Comparison of ENCODE assay signal across 8 cellular contexts in the genomic region with DNA sequence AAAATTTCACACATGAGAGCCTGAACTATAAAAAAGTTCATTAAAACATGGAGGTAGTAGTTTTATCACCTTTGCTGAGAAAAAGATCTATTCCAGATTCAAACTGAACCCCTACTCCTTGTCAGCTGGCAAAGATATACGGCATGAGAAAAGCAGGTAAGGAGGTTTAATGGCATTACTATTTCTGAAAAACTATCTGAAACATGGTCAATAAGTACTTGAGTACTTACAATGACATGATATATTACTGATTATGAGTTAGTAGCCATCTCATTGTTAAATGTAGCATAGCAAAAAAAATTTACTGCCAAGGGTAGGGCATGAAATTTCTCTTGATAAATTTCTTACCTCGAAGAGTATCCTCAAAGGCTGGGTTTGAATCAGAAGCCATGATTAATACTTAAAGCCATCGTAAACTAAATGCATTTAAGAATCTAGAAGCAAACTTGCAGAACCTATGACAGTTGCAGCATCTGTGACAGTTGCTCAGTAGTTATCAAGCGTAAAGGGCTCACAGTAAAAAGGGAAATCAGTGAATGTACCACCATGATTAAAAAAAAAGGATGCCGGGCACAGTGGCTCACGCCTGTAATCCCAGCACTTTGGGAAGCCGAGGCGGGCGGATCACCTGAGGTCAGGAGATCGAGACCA. TPM values are rescaled to one million over a fixed set of nuclear protein-coding genes. Genes with fewer than 3 reads are reported as not detected.
DNase-seq lines count a peak whose midpoint lies in the region; ATAC-seq and TF ChIP-seq lines count a peak whose summit lies in the region.

No MANE protein-coding gene starts in this region.

- H3K36me3 Mint-ChIP-seq in CD4-positive, alpha-beta memory T cell: peaks cover 26 to 42% of the 10 kb centered on the region in 2 donors

- H2AFZ ChIP-seq in Loucy (ENCODE audit: low read length) (peak overlapping the region; percentile 66), osteoblast (ENCODE audit: low read length) (peak overlapping the region; percentile 6)

- no peak for DNase-seq in CD4-positive, alpha-beta memory T cell
- peak; percentile 1 for DNase-seq in dermis blood vessel endothelial cell
- DNase-seq in osteoblast (ENCODE audit: insufficient read length, low spot score, missing footprints): no peak
- DNase-seq in substantia nigra (lab: John Stamatoyannopoulos, UW): no peak

- peak overlapping the region; percentile 61 for H3K9ac ChIP-seq in Loucy (ENCODE audit: low read depth, low read length, poor library complexity, severe bottlenecking)

- CTCF ChIA-PET in CD4-positive, alpha-beta memory T cell (lab: Charles Lee; ENCODE audit: partially characterized antibody): interaction anchor here (0.9 to 2.4 kb wide), 5 partner anchors 8 to 183 kb away, joined by 3 to 9 read pairs (median 5); partner anchors contain the start of genes MTO1 and SLC17A5

- H3K4me2 ChIP-seq in Loucy (ENCODE audit: low read depth, low read length, poor library complexity, severe bottlenecking) (peak overlapping the region; percentile 60), osteoblast (ENCODE audit: insufficient read depth, low read length) (peak overlapping the region; percentile 62)

- H3F3A ChIP-seq in Loucy (ENCODE audit: low read depth): no peaks in the 10 kb centered on the region

- peaks cover 6% of the 10 kb centered on the region for H3K4me1 ChIP-seq in CD4-positive, alpha-beta memory T cell (ENCODE audit: insufficient read depth, low read length)
- H3K4me1 ChIP-seq in Loucy (ENCODE audit: insufficient read depth, low read length, poor library complexity, severe bottlenecking): peaks cover 8% of the 10 kb centered on the region
- peaks cover 12% of the 10 kb centered on the region for H3K4me1 ChIP-seq in osteoblast (ENCODE audit: insufficient read depth, low read length)

- no peak overlapping the region for H3K27ac ChIP-seq in CD4-positive, alpha-beta memory T cell (ENCODE audit: low read depth, low read length)
- H3K27ac ChIP-seq in osteoblast (ENCODE audit: low read depth, low read length) (no peak overlapping the region), substantia nigra (ENCODE audit: low read depth, low read length, poor library complexity, severe bottlenecking) (no peak overlapping the region)

- no peaks in the 10 kb centered on the region for H3K27me3 ChIP-seq in CD4-positive, alpha-beta memory T cell (ENCODE audit: insufficient read depth, low read length)
- H3K27me3 ChIP-seq in Loucy (ENCODE audit: insufficient read depth, low read length, poor library complexity, severe bottlenecking) (no peaks in the 10 kb centered on the region), osteoblast (ENCODE audit: insufficient read depth, low read length) (no peaks in the 10 kb centered on the region)

- no peaks in the 10 kb centered on the region for H3K9me2 ChIP-seq in Loucy (replicated peaks; ENCODE audit: low read depth, low read length)

- H3K27me3 Mint-ChIP-seq in CD4-positive, alpha-beta memory T cell: no peaks in the 10 kb centered on the region

- TF ChIP-seq CTCF in Loucy (conservative IDR thresholded peaks at IDR 0.05; ENCODE audit: low read length) (no peak), osteoblast (IDR thresholded peaks at IDR 0.05; ENCODE audit: extremely low read depth, low read depth, low read length) (no peak)

- no peaks in the 10 kb centered on the region for H3K9me3 ChIP-seq in CD4-positive, alpha-beta memory T cell (ENCODE audit: control insufficient read depth in 1 of 2, low read length in 2 of 2)
- H3K9me3 ChIP-seq in Loucy (ENCODE audit: insufficient read depth, low read depth, low read length) (no peaks in the 10 kb centered on the region), osteoblast (ENCODE audit: low read depth, low read length) (no peaks in the 10 kb centered on the region)

- POLR2A ChIA-PET in CD4-positive, alpha-beta memory T cell (lab: Charles Lee; ENCODE audit: partially characterized antibody): interaction anchor here (2.9 to 5.9 kb wide), 2 partner anchors 8 to 125 kb away, joined by 17 to 28 read pairs; partner anchors contain the start of genes EEF1A1 and SLC17A5

- peaks cover 3% of the 10 kb centered on the region for H3K36me3 ChIP-seq in CD4-positive, alpha-beta memory T cell (ENCODE audit: insufficient read depth, low read length)
- no peaks in the 10 kb centered on the region for H3K36me3 ChIP-seq in Loucy (ENCODE audit: insufficient read depth, low read length)
- no peaks in the 10 kb centered on the region for H3K36me3 ChIP-seq in osteoblast (ENCODE audit: insufficient read depth, low read length)

- intact Hi-C loops in CD4-positive, alpha-beta memory T cell (cut with micrococcal nuclease): no loop called here

- no peak overlapping the region for H3K4me3 ChIP-seq in CD4-positive, alpha-beta memory T cell (ENCODE audit: low read length in 2 of 2)
- H3K4me3 ChIP-seq in Loucy (ENCODE audit: low read length, poor library complexity, severe bottlenecking): peak overlapping the region; percentile 72
- peak overlapping the region; percentile 64 for H3K4me3 ChIP-seq in osteoblast (ENCODE audit: insufficient read depth, low read length)

- H3K27ac Mint-ChIP-seq in CD4-positive, alpha-beta memory T cell: peak overlapping the region in 3 of 7 donors; percentile 55 to 75 (median 59)

- peak overlapping the region; percentile 72 to 90 (median 84) for H3K4me3 Mint-ChIP-seq in CD4-positive, alpha-beta memory T cell

- H3K9me3 Mint-ChIP-seq in CD4-positive, alpha-beta memory T cell: no peaks in the 10 kb centered on the region

- peaks cover 10 to 23% (median 18%) of the 10 kb centered on the region in 4 donors for H3K4me1 Mint-ChIP-seq in CD4-positive, alpha-beta memory T cell

- H3K79me2 ChIP-seq in Loucy (ENCODE audit: insufficient read depth, low read length) (no peaks in the 10 kb centered on the region), osteoblast (ENCODE audit: insufficient read depth, low read length) (peaks cover 15% of the 10 kb centered on the region)

- H4K20me1 ChIP-seq in Loucy (ENCODE audit: insufficient read depth, low read length, poor library complexity, severe bottlenecking) (no peaks in the 10 kb centered on the region), osteoblast (ENCODE audit: insufficient read depth, low read length) (no peaks in the 10 kb centered on the region)

- no peak for ATAC-seq in HG02885 (IDR thresholded peaks at IDR 0.05; ENCODE audit: poor library complexity, unreplicated experiment)
- no peak for ATAC-seq in HG03139 (IDR thresholded peaks at IDR 0.05; ENCODE audit: unreplicated experiment)
- ATAC-seq in GM19324 (IDR thresholded peaks at IDR 0.05; ENCODE audit: low FRiP score, unreplicated experiment): no peak

RNA-seq across cellular contexts. Expression of gene SLC17A5, which starts 8.7 kb away (rescaled TPM):
- 10 to 100 TPM; 16.1 to 16.2 TPM for total RNA-seq in CD4-positive, alpha-beta memory T cell
- 10 to 100 TPM; 11.8 to 12.1 TPM for polyA plus RNA-seq in CD4-positive, alpha-beta memory T cell
- total RNA-seq in dermis blood vessel endothelial cell: 24.0 and 31.5 TPM in 2 replicates
- total RNA-seq in osteoblast: 38.3 and 38.7 TPM in 2 replicates

RNA-seq across cellular contexts. Expression of gene CD109, which starts 50.9 kb away (rescaled TPM):
- total RNA-seq in CD4-positive, alpha-beta memory T cell: under 1 TPM; 0.89 to 0.96 TPM
- polyA plus RNA-seq in CD4-positive, alpha-beta memory T cell: under 1 TPM; 0.10 to 0.17 TPM
- total RNA-seq in dermis blood vessel endothelial cell: 25.2 and 36.3 TPM in 2 replicates
- total RNA-seq in osteoblast: 85.5 and 93.4 TPM in 2 replicates

Comparison
In these comparisons a context has a peak if more than half of its experiments do, and no peak if none do; other contexts are left out.
1. H3K4me3 ChIP-seq: peak in Loucy (single experiment) and osteoblast (single experiment); none in CD4-positive, alpha-beta memory T cell (0 of 2).
2. RNA of gene CD109, which starts 50.9 kb away (total RNA-seq): 85.5 to 93.4 TPM in osteoblast and 25.2 to 36.3 TPM in dermis blood vessel endothelial cell; 0.89 to 0.96 TPM in CD4-positive, alpha-beta memory T cell; every median in the first group is over 10 times any median in the second.